Comparison of ENCODE assay signal across 10 cellular contexts in the genomic region with DNA sequence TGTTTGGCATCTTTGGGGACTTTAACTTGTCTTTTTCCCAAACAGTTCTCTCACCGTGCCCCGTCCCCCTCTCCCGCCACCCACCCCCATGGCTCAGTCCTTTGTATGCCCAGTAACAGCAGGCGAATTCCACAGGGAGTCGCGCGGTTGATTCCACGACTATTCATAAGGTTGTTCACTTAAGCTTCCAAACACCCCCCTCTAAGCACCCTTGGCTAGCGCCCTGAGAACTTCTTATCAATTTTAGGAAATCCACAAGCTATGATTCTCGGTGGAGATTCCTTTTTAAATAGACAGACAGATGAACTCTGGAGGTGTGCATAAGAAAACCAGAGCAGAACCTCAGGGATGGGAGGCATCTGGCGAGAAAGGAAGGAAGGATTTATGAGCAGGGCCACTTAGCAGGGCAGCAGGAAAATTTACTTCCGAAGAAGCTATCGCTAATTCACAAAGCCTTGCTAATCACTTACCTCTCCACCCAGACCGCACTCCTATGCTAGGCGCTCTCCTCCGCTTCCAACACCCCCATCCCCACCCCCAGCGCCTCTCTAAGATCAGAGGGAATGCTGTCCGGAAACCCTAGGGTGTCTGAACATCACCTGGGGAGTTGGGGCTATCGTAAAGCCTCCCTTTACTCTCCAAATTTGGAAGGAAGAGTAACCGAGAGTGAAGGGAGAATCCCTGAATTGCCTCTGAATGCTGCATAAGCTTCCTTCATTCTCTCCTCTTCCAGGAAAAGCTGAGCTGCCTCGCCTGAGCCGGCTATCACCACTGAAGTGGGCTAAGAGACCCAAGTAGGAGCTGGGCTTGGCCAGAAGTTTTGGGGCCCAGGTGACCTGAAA. TPM values are rescaled to one million over a fixed set of nuclear protein-coding genes. Genes with fewer than 3 reads are reported as not detected.
DNase-seq lines count a peak whose midpoint lies in the region; ATAC-seq and TF ChIP-seq lines count a peak whose summit lies in the region.
"Had no signal": no experiment of that assay in that cellular context is flagged by ENCODE, and none has a peak within 500 bp of the region (broad histone marks: within the 10 kb centered on the region; RNA-seq: fewer than 3 reads in every experiment).

No MANE protein-coding gene starts in this region.

- H3K9me3 ChIP-seq in right cardiac atrium (ENCODE audit: control insufficient read depth, low read length) = no peaks in the 10 kb centered on the region
- no peaks in the 10 kb centered on the region for H3K9me3 ChIP-seq in prostate gland
- H3K9me3 ChIP-seq in T-helper 17 cell (ENCODE audit: control insufficient read depth, low read length, poor library complexity, severe bottlenecking) = peaks cover 3% of the 10 kb centered on the region

- peak overlapping the region; percentile 89 for H3K4me3 Mint-ChIP-seq in activated T-helper 2 cell treated with anti-CD3 and anti-CD28 coated beads, Interferon-gamma antibody, Interleukin-2, Interleukin-4, amounts not matched to agents 10 μg/mL and 5 μg/mL and 100 μg/mL, durations not matched to agents 14 hours and 24 hours and 36 hours (ENCODE audit: low read depth)
- no peak overlapping the region for H3K4me3 Mint-ChIP-seq in T-helper 17 cell
- H3K4me3 Mint-ChIP-seq: activated CD4-positive, alpha-beta memory T cell treated with anti-CD3 and anti-CD28 coated beads for 36 hours had no signal

- WGBS in right cardiac atrium = 10% methylated on average over 22 of the region's 22 CpGs
- 23% methylated on average over 22 of the region's 22 CpGs for WGBS in prostate gland

- no peaks in the 10 kb centered on the region for H3K27me3 ChIP-seq in right cardiac atrium (ENCODE audit: control insufficient read depth, insufficient read depth)
- H3K27me3 ChIP-seq in prostate gland (replicated peaks; ENCODE audit: insufficient read depth) = no peaks in the 10 kb centered on the region

- in situ Hi-C loops in G401 (cut with HindIII; ENCODE audit: low sequenced_read_pairs) = no loop called here

- H3K4me3 ChIP-seq in right cardiac atrium (ENCODE audit: low read length) (peak overlapping the region; percentile 75), prostate gland (peak overlapping the region; percentile 40 to 47)

- no peaks in the 10 kb centered on the region for H3K4me1 ChIP-seq in right cardiac atrium (ENCODE audit: control insufficient read depth, insufficient read depth, low read length)
- no peaks in the 10 kb centered on the region for H3K4me1 ChIP-seq in prostate gland (replicated peaks)

- DNase-seq in G401 (ENCODE audit: low spot score) = peak; percentile 58
- DNase-seq in activated T-helper 2 cell treated with anti-CD3 and anti-CD28 coated beads, Interferon-gamma antibody, Interleukin-2, Interleukin-4, amounts not matched to agents 10 μg/mL and 5 μg/mL and 100 μg/mL, durations not matched to agents 14 hours and 24 hours and 36 hours (ENCODE audit: low spot score) = no peak
- peak; percentile 19 to 66 (median 55) for DNase-seq in right cardiac atrium
- DNase-seq in prostate gland (ENCODE audit: low spot score) = no peak
- no peak for DNase-seq in NCI-H146 (lab: John Stamatoyannopoulos, UW)
- DNase-seq in NCI-H1417 (lab: John Stamatoyannopoulos, UW) = no peak
- DNase-seq in T-helper 17 cell = no peak
- no peak for DNase-seq in SW 1271 (lab: John Stamatoyannopoulos, UW)
- DNase-seq: activated CD4-positive, alpha-beta memory T cell treated with anti-CD3 and anti-CD28 coated beads for 36 hours; DMS79 had no signal

- H3K9me3 Mint-ChIP-seq in activated T-helper 2 cell treated with anti-CD3 and anti-CD28 coated beads, Interferon-gamma antibody, Interleukin-2, Interleukin-4, amounts not matched to agents 10 μg/mL and 5 μg/mL and 100 μg/mL, durations not matched to agents 14 hours and 24 hours and 36 hours = no peaks in the 10 kb centered on the region

- intact Hi-C loops in activated T-helper 2 cell treated with anti-CD3 and anti-CD28 coated beads, Interferon-gamma antibody, Interleukin-2, Interleukin-4, amounts not matched to agents 10 μg/mL and 5 μg/mL and 100 μg/mL, durations not matched to agents 14 hours and 24 hours and 36 hours (cut with micrococcal nuclease) = no loop called here
- intact Hi-C loops in right cardiac atrium (cut with DNase I) (no loop called here), prostate gland (cut with DNase I) (loop anchor here (2.0 to 5.0 kb wide), 3 partner anchors 280 to 382 kb away; no protein-coding TSS in a partner anchor)

- peak overlapping the region; percentile 30 for H3K27ac ChIP-seq in right cardiac atrium (ENCODE audit: low read length)
- peak overlapping the region; percentile 68 to 70 for H3K27ac ChIP-seq in prostate gland

- ATAC-seq in right cardiac atrium = no peak
- ATAC-seq in T-helper 17 cell = no peak

- no peaks in the 10 kb centered on the region for H3K36me3 ChIP-seq in prostate gland

- peaks cover 61% of the 10 kb centered on the region for H3K27me3 Mint-ChIP-seq in activated T-helper 2 cell treated with anti-CD3 and anti-CD28 coated beads, Interferon-gamma antibody, Interleukin-2, Interleukin-4, amounts not matched to agents 10 μg/mL and 5 μg/mL and 100 μg/mL, durations not matched to agents 14 hours and 24 hours and 36 hours (ENCODE audit: low read depth)
- H3K27me3 Mint-ChIP-seq in T-helper 17 cell = peaks cover 64% of the 10 kb centered on the region

- TF ChIP-seq CTCF in prostate gland (IDR thresholded peaks at IDR 0.05) = no peak

- no peak overlapping the region for H3K27ac Mint-ChIP-seq in activated T-helper 2 cell treated with anti-CD3 and anti-CD28 coated beads, Interferon-gamma antibody, Interleukin-2, Interleukin-4, amounts not matched to agents 10 μg/mL and 5 μg/mL and 100 μg/mL, durations not matched to agents 14 hours and 24 hours and 36 hours
- no peak overlapping the region for H3K27ac Mint-ChIP-seq in T-helper 17 cell
- H3K27ac Mint-ChIP-seq: activated CD4-positive, alpha-beta memory T cell treated with anti-CD3 and anti-CD28 coated beads for 36 hours had no signal

- no peak for TF ChIP-seq POLR2A in prostate gland (IDR thresholded peaks at IDR 0.05)

- H3K4me1 Mint-ChIP-seq in activated T-helper 2 cell treated with anti-CD3 and anti-CD28 coated beads, Interferon-gamma antibody, Interleukin-2, Interleukin-4, amounts not matched to agents 10 μg/mL and 5 μg/mL and 100 μg/mL, durations not matched to agents 14 hours and 24 hours and 36 hours (ENCODE audit: low read depth) = peaks cover 26% of the 10 kb centered on the region
- H3K4me1 Mint-ChIP-seq in T-helper 17 cell = peaks cover 18% of the 10 kb centered on the region

- no peaks in the 10 kb centered on the region for H3K36me3 Mint-ChIP-seq in activated T-helper 2 cell treated with anti-CD3 and anti-CD28 coated beads, Interferon-gamma antibody, Interleukin-2, Interleukin-4, amounts not matched to agents 10 μg/mL and 5 μg/mL and 100 μg/mL, durations not matched to agents 14 hours and 24 hours and 36 hours (ENCODE audit: low read depth)
- H3K36me3 Mint-ChIP-seq in T-helper 17 cell (ENCODE audit: low read depth) = peaks cover 2% of the 10 kb centered on the region
- H3K36me3 Mint-ChIP-seq: activated CD4-positive, alpha-beta memory T cell treated with anti-CD3 and anti-CD28 coated beads for 36 hours had no signal

RNA-seq across cellular contexts. Expression of gene UNC5C, which starts 1.7 kb away (rescaled TPM):
- total RNA-seq in G401 (2014; rRNA removed; shearing (Covaris generic)) = not detected in 2 replicates
- total RNA-seq in activated T-helper 2 cell treated with anti-CD3 and anti-CD28 coated beads, Interferon-gamma antibody, Interleukin-2, Interleukin-4, amounts not matched to agents 10 μg/mL and 5 μg/mL and 100 μg/mL, durations not matched to agents 14 hours and 24 hours and 36 hours = 0.11 and 0.14 TPM in 2 replicates
- total RNA-seq in right cardiac atrium (1 to 10 TPM; 4.0 to 8.4 (median 6.7) TPM), prostate gland (10 to 100 TPM in 1 of 2 donors, 1 to 10 TPM in 1; 1.8 to 15.5 TPM), T-helper 17 cell (under 1 TPM in 1 of 2 donors, not detected in 1; 0.18 TPM)
- polyA plus RNA-seq in right cardiac atrium = 1.3 TPM
- total RNA-seq: activated CD4-positive, alpha-beta memory T cell treated with anti-CD3 and anti-CD28 coated beads for 36 hours had no signal

Comparison
In these comparisons a context has a peak if more than half of its experiments do, and no peak if none do; other contexts are left out.
1. DNase-seq: peak in G401 (single experiment) and right cardiac atrium (3 of 3); none in activated T-helper 2 cell treated with anti-CD3 and anti-CD28 coated beads, Interferon-gamma antibody, Interleukin-2, Interleukin-4, amounts not matched to agents 10 μg/mL and 5 μg/mL and 100 μg/mL, durations not matched to agents 14 hours and 24 hours and 36 hours (single experiment), prostate gland (single experiment), NCI-H146 (single experiment), NCI-H1417 (0 of 3), T-helper 17 cell (0 of 3) and SW 1271 (0 of 2).